In the genomic region with DNA sequence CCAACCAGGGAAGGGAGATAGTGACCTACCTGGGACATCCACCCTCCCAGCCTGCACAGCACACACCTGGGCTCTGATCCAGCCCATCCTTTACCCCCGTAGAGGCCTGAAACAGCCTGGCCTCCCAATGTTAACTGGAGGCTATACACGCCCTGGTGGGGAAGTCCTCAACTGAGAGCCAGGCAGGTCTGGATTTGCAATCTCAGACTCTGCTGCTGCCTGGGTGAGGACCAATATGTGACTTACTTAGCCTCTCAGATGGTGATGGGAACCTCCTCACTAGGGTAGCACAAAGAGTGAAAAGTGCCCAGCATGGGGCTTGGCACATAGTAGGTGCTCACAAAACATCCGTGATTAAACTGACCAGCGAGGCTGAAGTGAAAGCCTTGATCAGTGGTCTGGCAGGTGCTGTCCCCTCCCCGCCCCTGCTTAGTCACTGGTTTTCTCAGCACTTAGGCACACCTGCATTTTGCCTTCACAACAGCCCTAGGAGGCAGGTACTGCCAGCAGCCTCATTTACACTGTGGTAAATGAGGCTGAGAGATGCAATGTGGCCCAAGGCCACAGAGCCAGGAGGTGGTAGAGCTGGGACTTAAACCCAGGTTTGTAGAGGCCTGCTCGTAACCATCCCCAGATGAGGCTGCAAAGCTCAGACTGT, we compare ENCODE assay signal across 18 cellular contexts. TPM values are rescaled to one million over a fixed set of nuclear protein-coding genes. Genes with fewer than 3 reads are reported as not detected.
DNase-seq lines count a peak whose midpoint lies in the region; ATAC-seq and TF ChIP-seq lines count a peak whose summit lies in the region.
"Had no signal": no experiment of that assay in that cellular context is flagged by ENCODE, and none has a peak within 500 bp of the region (broad histone marks: within the 10 kb centered on the region; RNA-seq: fewer than 3 reads in every experiment).

No MANE protein-coding gene starts in this region.

- POLR2A ChIA-PET in Panc1 (lab: Charles Lee), result no interaction called here

- no peaks in the 10 kb centered on the region for H3K27me3 ChIP-seq in Panc1 (ENCODE audit: control insufficient read depth, insufficient read depth, low read length)
- no peaks in the 10 kb centered on the region for H3K27me3 ChIP-seq in esophagus (ENCODE audit: control insufficient read depth in 1 of 2, insufficient read depth in 2 of 2, low read length in 2 of 2)
- no peaks in the 10 kb centered on the region for H3K27me3 ChIP-seq in gastrocnemius medialis
- H3K27me3 ChIP-seq in tibial nerve, result no peaks in the 10 kb centered on the region
- H3K27me3 ChIP-seq: neutrophil, right atrium auricular region had no signal

- 49 to 71% methylated on average over 6 of the region's 6 CpGs for WGBS in esophagus, 2 donors
- 92 to 94% methylated on average over 6 of the region's 6 CpGs for WGBS in tibial nerve, 2 donors

- TF ChIP-seq EP300 in tibial nerve (IDR thresholded peaks at IDR 0.05), result no peak

- CTCF ChIA-PET in Panc1 (lab: Charles Lee), result interaction anchor here (0.9 to 1.4 kb wide), 2 partner anchors 20 to 162 kb away, joined by 6 to 7 read pairs; no protein-coding TSS in a partner anchor

- BruUV-seq in Panc1 (replicated peaks; lab: Mats Ljungman, UMichigan), result no TSS peak

- peak overlapping the region; percentile 53 for H3K27ac ChIP-seq in C4-2B
- H3K27ac ChIP-seq in Panc1 (ENCODE audit: low read length), result peak overlapping the region; percentile 95
- H3K27ac ChIP-seq in esophagus (ENCODE audit: low read depth in 2 of 2, low read length in 1 of 2), result peak overlapping the region; percentile 50 to 87
- H3K27ac ChIP-seq in gastrocnemius medialis, result peak overlapping the region in 3 of 4 donors; percentile 15 to 96 (median 91)
- H3K27ac ChIP-seq in tibial nerve, result peak overlapping the region in 2 of 4 donors; percentile 33 to 90
- H3K27ac ChIP-seq: neutrophil had no signal

- in situ Hi-C loops in Panc1 (cut with HindIII; ENCODE audit: low pct_unique_long_range_greater_than_20kb, low sequenced_read_pairs), result no loop called here
- in situ Hi-C loops in gastrocnemius medialis (cut with MboI; ENCODE audit: low sequenced_read_pairs in 4 of 4), result no loop called here

- ATAC-seq in Panc1 (no peak), gastrocnemius medialis (no peak), left colon (no peak)
- ATAC-seq: PC-3 had no signal

- peaks cover 81% of the 10 kb centered on the region for H3K4me1 ChIP-seq in Panc1 (ENCODE audit: control insufficient read depth, insufficient read depth, low read length)
- H3K4me1 ChIP-seq in esophagus (ENCODE audit: control insufficient read depth in 2 of 2, insufficient read depth in 2 of 2, low read length in 1 of 2), result peaks cover 6 to 36% of the 10 kb centered on the region in 2 donors
- peaks cover 22 to 47% of the 10 kb centered on the region in 2 donors for H3K4me1 ChIP-seq in gastrocnemius medialis
- peaks cover 3 to 74% (median 26%) of the 10 kb centered on the region in 4 donors for H3K4me1 ChIP-seq in tibial nerve

- H3K9me3 ChIP-seq in Panc1 (ENCODE audit: control insufficient read depth, insufficient read depth, low read depth, low read length), result no peaks in the 10 kb centered on the region
- no peaks in the 10 kb centered on the region for H3K9me3 ChIP-seq in esophagus (ENCODE audit: control insufficient read depth in 2 of 2, insufficient read depth in 1 of 2, low read depth in 1 of 2, low read length in 1 of 2)
- H3K9me3 ChIP-seq in gastrocnemius medialis, result no peaks in the 10 kb centered on the region
- H3K9me3 ChIP-seq in tibial nerve, result no peaks in the 10 kb centered on the region
- H3K9me3 ChIP-seq: neutrophil, right atrium auricular region had no signal

- no peak for DNase-seq in Panc1 (ENCODE audit: low read depth, low spot score)
- no peak for DNase-seq in gastrocnemius medialis
- DNase-seq in tibial nerve (ENCODE audit: low spot score in 2 of 2), result no peak
- no peak for DNase-seq in NCI-H524 treated with DMSO at 0.1 percent for 48 hours (lab: John Stamatoyannopoulos, UW)
- no peak for DNase-seq in activated T-cell treated with anti-CD3 and anti-CD28 coated beads, Interleukin-2, amount 50 U/mL, for 48 hours
- no peak for DNase-seq in left colon
- DNase-seq: activated CD4-positive, alpha-beta T cell treated with anti-CD3 and anti-CD28 coated beads for 1 hour; cerebellar nuclear complex; Karpas-422; NCI-H2171; NCI-H748 treated with DMSO at 0.1 percent for 48 hours; PC-3; stimulated activated naive CD4-positive, alpha-beta T cell; T-helper 9 cell had no signal

- H3K4me3 ChIP-seq in Panc1 (ENCODE audit: low read depth in 2 of 2, low read length in 2 of 2), result no peak overlapping the region
- H3K4me3 ChIP-seq in esophagus (ENCODE audit: low read depth in 1 of 2, low read length in 2 of 2), result no peak overlapping the region
- H3K4me3 ChIP-seq in gastrocnemius medialis, result no peak overlapping the region
- H3K4me3 ChIP-seq in tibial nerve, result no peak overlapping the region
- H3K4me3 ChIP-seq: right atrium auricular region had no signal

- intact Hi-C loops in Panc1 (cut with micrococcal nuclease; ENCODE audit: unreplicated experiment), result no loop called here
- intact Hi-C loops in gastrocnemius medialis (cut with DNase I; ENCODE audit: low total_unique reads), result no loop called here
- intact Hi-C loops in left colon (cut with DNase I, micrococcal nuclease), result no loop called here

- TF ChIP-seq POLR2A in gastrocnemius medialis (IDR thresholded peaks at IDR 0.05), result no peak
- no peak for TF ChIP-seq POLR2A in tibial nerve (IDR thresholded peaks at IDR 0.05)

- TF ChIP-seq CTCF in C4-2B (conservative IDR thresholded peaks at IDR 0.05) (no peak), Panc1 (IDR thresholded peaks at IDR 0.05) (no peak), gastrocnemius medialis (IDR thresholded peaks at IDR 0.05 in 4 of 5, conservative IDR thresholded peaks at IDR 0.05 in 1 of 5) (no peak), tibial nerve (IDR thresholded peaks at IDR 0.05) (no peak)

- peaks cover 15% of the 10 kb centered on the region for H3K36me3 ChIP-seq in Panc1 (ENCODE audit: control insufficient read depth, insufficient read depth, low read length)
- peaks cover 4 to 20% of the 10 kb centered on the region in 2 donors for H3K36me3 ChIP-seq in esophagus (ENCODE audit: control insufficient read depth in 2 of 2, insufficient read depth in 2 of 2, low read length in 1 of 2)
- H3K36me3 ChIP-seq in gastrocnemius medialis, result peaks cover 0 to 10% of the 10 kb centered on the region in 2 donors
- peaks cover 0 to 27% (median 5%) of the 10 kb centered on the region in 3 donors for H3K36me3 ChIP-seq in tibial nerve

RNA-seq across cellular contexts. Expression of a gene that starts 12.4 kb away (rescaled TPM):
- total RNA-seq in Panc1 (2021; ENCODE audit: unreplicated experiment), result 88.9 TPM
- 209 TPM for polyA plus RNA-seq in Panc1 (2012; ENCODE audit: insufficient read length)
- 10 to 100 TPM; 31.5 to 56.2 TPM for polyA plus RNA-seq in esophagus
- 10 to 100 TPM; 33.2 to 77.9 (median 38.2) TPM for total RNA-seq in gastrocnemius medialis
- 10 to 100 TPM; 26.4 to 36.7 (median 35.5) TPM for total RNA-seq in tibial nerve
- 10 to 100 TPM; 21.4 to 29.6 TPM for total RNA-seq in left colon

RNA-seq across cellular contexts. Expression of a gene that starts 28.2 kb away (rescaled TPM):
- total RNA-seq in Panc1 (2021; ENCODE audit: unreplicated experiment), result 115 TPM
- 54.8 TPM for polyA plus RNA-seq in Panc1 (2012; ENCODE audit: insufficient read length)
- 10 to 100 TPM; 57.4 to 73.1 TPM for polyA plus RNA-seq in esophagus
- total RNA-seq in gastrocnemius medialis, result 10 to 100 TPM; 37.6 to 58.5 (median 46.9) TPM
- total RNA-seq in tibial nerve, result 10 to 100 TPM; 58.8 to 86.7 (median 77.3) TPM
- 100 to 1,000 TPM in 1 of 2 donors, 10 to 100 TPM in 1; 70.8 to 106 TPM for total RNA-seq in left colon

RNA-seq across cellular contexts. Expression of a gene that starts 49.5 kb away (rescaled TPM):
- total RNA-seq in Panc1 (2021; ENCODE audit: unreplicated experiment) (52.1 TPM), gastrocnemius medialis (100 to 1,000 TPM; 219 to 434 (median 321) TPM), tibial nerve (100 to 1,000 TPM; 202 to 524 (median 275) TPM), left colon (10 to 100 TPM; 30.2 to 42.7 TPM)
- polyA plus RNA-seq in Panc1 (2012; ENCODE audit: insufficient read length), result 80.9 TPM
- 10 to 100 TPM in 1 of 2 donors, 1 to 10 TPM in 1; 6.9 to 19.6 TPM for polyA plus RNA-seq in esophagus
